ENCODE assay signal across 9 cellular contexts in the genomic region with DNA sequence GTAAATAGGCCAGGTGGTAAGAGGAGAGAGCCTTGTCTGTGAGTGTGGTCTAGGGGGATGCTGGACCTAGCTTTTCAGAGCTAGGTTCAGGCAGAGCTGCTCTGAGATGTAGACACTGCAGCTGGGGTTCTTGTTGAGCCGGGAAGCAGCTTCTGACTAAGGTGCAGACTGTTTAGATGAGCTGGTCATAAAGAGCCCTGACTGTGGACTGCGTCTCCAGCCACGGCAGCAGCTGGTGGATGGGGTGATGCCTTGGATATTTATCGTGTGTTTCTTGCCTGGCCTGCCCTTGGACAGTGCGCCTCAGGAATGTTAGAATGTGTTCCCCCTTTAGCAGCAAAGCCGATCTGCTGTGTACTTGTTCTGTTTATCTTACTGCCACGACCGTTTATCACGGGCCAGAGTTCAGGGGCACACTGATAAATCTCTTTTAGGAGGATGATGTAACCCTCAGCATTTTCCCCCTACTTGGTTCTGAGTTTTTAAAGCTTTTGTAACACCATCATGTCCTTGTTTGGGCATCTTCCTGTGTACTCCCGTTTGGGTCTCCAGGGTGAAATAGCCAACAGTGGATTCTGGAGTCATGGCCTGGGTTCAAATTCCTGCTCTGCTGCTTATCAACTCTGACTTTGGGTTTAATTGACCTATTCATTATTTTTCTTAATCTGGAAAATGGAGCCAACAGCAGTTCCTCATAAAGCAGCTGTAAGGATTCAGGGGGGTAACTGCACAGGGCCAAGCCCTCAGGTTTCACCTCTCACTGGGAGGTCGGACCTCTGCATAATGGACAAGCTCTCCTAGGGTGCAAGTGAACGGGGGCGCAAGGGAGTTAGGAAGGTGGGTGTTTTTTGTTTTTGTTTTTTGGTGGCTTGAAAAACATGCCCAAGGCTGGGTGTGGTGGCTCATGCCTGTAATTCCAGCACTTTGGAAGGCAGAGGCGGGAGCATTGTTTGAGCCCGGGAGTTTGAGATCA. TPM values are rescaled to one million over a fixed set of nuclear protein-coding genes. Genes with fewer than 3 reads are reported as not detected.
DNase-seq lines count a peak whose midpoint lies in the region; ATAC-seq, FAIRE-seq and TF ChIP-seq lines count a peak whose summit lies in the region.
"Had no signal": no experiment of that assay in that cellular context is flagged by ENCODE, and none has a peak within 500 bp of the region (broad histone marks: within the 10 kb centered on the region; RNA-seq: fewer than 3 reads in every experiment).

No MANE protein-coding gene starts in this region.

- ATAC-seq in GM12878, result no peak
- ATAC-seq in HG02763 (IDR thresholded peaks at IDR 0.05; ENCODE audit: unreplicated experiment), result no peak

- no peaks in the 10 kb centered on the region for H3K9me3 ChIP-seq in MG63
- H3K9me3 ChIP-seq in GM12878 (replicated peaks; ENCODE audit: control insufficient read depth, insufficient read depth, low read length), result no peaks in the 10 kb centered on the region
- no peaks in the 10 kb centered on the region for H3K9me3 ChIP-seq in transverse colon
- H3K9me3 ChIP-seq: HAP-1 had no signal

- TF ChIP-seq POLR2A in GM12878 (IDR thresholded peaks at IDR 0.05; ENCODE audit: low read depth, low read length) (no peak), transverse colon (IDR thresholded peaks at IDR 0.05) (peak; percentile 51)

- CTCF ChIA-PET in GM12878 (lab: Yijun Ruan, JAX), result interaction anchor here (2.2 kb wide), 1 partner anchor 18 kb away, joined by 10 read pairs; no protein-coding TSS in a partner anchor

- TF ChIP-seq RAD21 in GM12878 (IDR thresholded peaks at IDR 0.05; ENCODE audit: insufficient read depth, low read depth, low read length), result no peak

- H3K27me3 ChIP-seq in MG63 (no peaks in the 10 kb centered on the region), GM12878 (replicated peaks in 1 of 2; ENCODE audit: control insufficient read depth in 2 of 2, insufficient read depth in 2 of 2, low read length in 1 of 2) (no peaks in the 10 kb centered on the region), transverse colon (no peaks in the 10 kb centered on the region)

- no peaks in the 10 kb centered on the region for H3K79me2 ChIP-seq in GM12878 (ENCODE audit: control insufficient read depth, insufficient read depth, low read length)

- intact Hi-C loops in GM12878 (cut with micrococcal nuclease; ENCODE audit: unreplicated experiment) (no loop called here), transverse colon (cut with DNase I; ENCODE audit: low total_unique reads) (loop anchor here (10.0 kb wide), 2 partner anchors 45 to 1735 kb away; no protein-coding TSS in a partner anchor)

- SMC1A ChIA-PET in GM12878 (lab: Charles Lee; ENCODE audit: uncharacterized antibody, unreplicated experiment), result interaction anchor here (0.8 to 2.9 kb wide), 8 partner anchors 9 to 51 kb away, joined by 3 to 17 read pairs (median 3); no protein-coding TSS in a partner anchor

- FAIRE-seq in GM12878 (lab: Jason Lieb, UNC), result no peak

- H3K27ac ChIP-seq in GM12878 (ENCODE audit: control insufficient read depth, insufficient read depth) (no peak overlapping the region), transverse colon (peak overlapping the region; percentile 82)

- DNase-seq in MG63 (peak; percentile 75), GM12878 (ENCODE audit: low read depth, low spot score) (no peak), kidney tubule cell (ENCODE audit: low spot score) (peak; percentile 73), transverse colon (peak; percentile 64), ecto neural progenitor cell (ENCODE audit: low spot score) (no peak), SKM-1 (lab: John Stamatoyannopoulos, UW; ENCODE audit: unreplicated experiment) (no peak)
- DNase-seq: T-helper 9 cell had no signal

- WGBS in GM12878 (ENCODE audit: insufficient coverage, insufficient replicate concordance, low lambda C conversion rate, missing lambda C conversion rate), result 84% methylated on average over 15 of the region's 15 CpGs
- 53 to 55% methylated on average over 6 to 15 of the region's 15 CpGs for WGBS in transverse colon (ENCODE audit: low coverage in 1 of 2), 2 donors

- no peak overlapping the region for H2AFZ ChIP-seq in GM12878 (ENCODE audit: control insufficient read depth, low read depth, low read length)

- H4K20me1 ChIP-seq in GM12878 (ENCODE audit: control insufficient read depth, insufficient read depth), result no peaks in the 10 kb centered on the region

- RAD21 ChIA-PET in GM12878 (lab: Charles Lee; ENCODE audit: unreplicated experiment), result interaction anchor here (1.6 kb wide), 1 partner anchor 24 kb away, joined by 8 read pairs; no protein-coding TSS in a partner anchor

- POLR2A ChIA-PET in GM12878 (lab: Charles Lee), result interaction anchor here (1.5 kb wide), 1 partner anchor 11 kb away, joined by 5 read pairs; no protein-coding TSS in a partner anchor

- H3K4me3 ChIP-seq in MG63 (no peak overlapping the region), GM12878 (no peak overlapping the region), transverse colon (no peak overlapping the region)
- H3K4me3 ChIP-seq: HAP-1 had no signal

- BruUV-seq in GM12878 (replicated peaks; lab: Mats Ljungman, UMichigan), result no TSS peak

- no peaks in the 10 kb centered on the region for H3K4me1 ChIP-seq in GM12878 (ENCODE audit: control insufficient read depth, insufficient read depth, low read length)
- H3K4me1 ChIP-seq in transverse colon, result peaks cover 32 to 82% (median 55%) of the 10 kb centered on the region in 4 donors
- H3K4me1 ChIP-seq: HAP-1 had no signal

- H3K4me2 ChIP-seq in GM12878 (ENCODE audit: control insufficient read depth, insufficient read depth), result no peak overlapping the region

- in situ Hi-C loops in GM12878 (cut with MboI), result no loop called here
- in situ Hi-C loops in transverse colon (cut with MboI; ENCODE audit: low pct_ligation_motif_present in 1 of 4, low pct_unique_long_range_greater_than_20kb in 1 of 4, low sequenced_read_pairs in 3 of 4), result no loop called here

- no peak for TF ChIP-seq CTCF in GM12878 (IDR thresholded peaks at IDR 0.05 in 2 of 3, conservative IDR thresholded peaks at IDR 0.05 in 1 of 3; ENCODE audit: control insufficient read depth in 2 of 3, extremely low read depth in 1 of 3, insufficient read depth in 1 of 3, low read depth in 3 of 3, low read length in 3 of 3)
- TF ChIP-seq CTCF in transverse colon (IDR thresholded peaks at IDR 0.05), result no peak

- H3K9ac ChIP-seq in GM12878 (ENCODE audit: control insufficient read depth, insufficient read depth, low read length), result no peak overlapping the region

- H3K36me3 ChIP-seq in MG63, result peaks cover 5% of the 10 kb centered on the region
- no peaks in the 10 kb centered on the region for H3K36me3 ChIP-seq in GM12878 (ENCODE audit: control insufficient read depth in 2 of 2, insufficient read depth in 2 of 2, low read length in 1 of 2)
- no peaks in the 10 kb centered on the region for H3K36me3 ChIP-seq in transverse colon
- H3K36me3 ChIP-seq: HAP-1 had no signal

- no peak for TF ChIP-seq EP300 in GM12878 (IDR thresholded peaks at IDR 0.05; ENCODE audit: borderline replicate concordance in 1 of 2, control insufficient read depth in 1 of 2, low read depth in 2 of 2, low read length in 2 of 2)
- peak; percentile 93 for TF ChIP-seq EP300 in transverse colon (IDR thresholded peaks at IDR 0.05; ENCODE audit: low read depth)

TF ChIP-seq in GM12878, 131 proteins besides CTCF, POLR2A, EP300 and RAD21:
- TF ChIP-seq SRF (IDR thresholded peaks at IDR 0.05; ENCODE audit: low read depth in 2 of 2, low read length in 2 of 2) (peak; percentile 58 to 79; a peak in 3 of 4 replicates), DPF2 (IDR thresholded peaks at IDR 0.05) (no peak)
TF ChIP-seq in GM12878: peak in this region for 1.

RNA-seq across cellular contexts. Expression of gene FLNB, which starts 51.4 kb away (rescaled TPM):
- total RNA-seq in MG63 (2014; rRNA removed; shearing (Covaris generic); ENCODE audit: low replicate concordance), result 103 and 128 TPM in 2 replicates
- 317 and 324 TPM in 2 replicates for total RNA-seq in GM12878 (2013; cell fraction: nucleolus; rRNA removed)
- total RNA-seq in GM12878 (2014; rRNA removed) (41.3 and 44.1 TPM in 2 replicates), GM12878 (2014; rRNA removed; fragmentation: Illumina TruSeq; extraction: Trizol) (28.7 and 29.8 TPM in 2 replicates), GM12878 (2021) (51.8 and 58.1 TPM in 2 replicates), transverse colon (100 to 1,000 TPM; 282 to 707 (median 563) TPM)
- 21.1 TPM for polyA plus RNA-seq in GM12878 (2011; ENCODE audit: low read depth)
- polyA plus RNA-seq in GM12878 (2011; rRNA removed) (29.9 and 40.9 TPM in 2 replicates), GM12878 (2014; fragmentation: Illumina TruSeq; extraction: Trizol) (32.3 and 33.1 TPM in 2 replicates), GM12878 (2014; fragmentation: Nextera tagmentation; extraction: Ambion mirVana) (10 to 100 TPM; 13.6 to 15.8 TPM), GM12878 (2014; rRNA removed) (22.9 and 26.4 TPM in 2 replicates), GM12878 (2016; fragmentation: Nextera tagmentation; extraction: Ambion mirVana) (10 to 100 TPM; 18.9 to 20.3 TPM)
- polyA plus RNA-seq in GM12878 (2011; cell fraction: cytosol; rRNA removed), result 58.3 and 60.6 TPM in 2 replicates
- 205 and 415 TPM in 2 replicates for polyA plus RNA-seq in GM12878 (2011; cell fraction: nucleus; rRNA removed)
- polyA plus RNA-seq in GM12878 (2012), result 28.7 and 30.9 TPM in 2 replicates
- polyA minus RNA-seq in GM12878 (2011; rRNA and poly(A)+ RNA removed), result 153 and 195 TPM in 2 replicates
- polyA minus RNA-seq in GM12878 (2011; cell fraction: cytosol; rRNA and poly(A)+ RNA removed), result 90.3 and 94.3 TPM in 2 replicates
- polyA minus RNA-seq in GM12878 (2011; cell fraction: nucleus; rRNA and poly(A)+ RNA removed), result 105 and 299 TPM in 2 replicates

Comparison
In these comparisons a context has a peak if more than half of its experiments do, and no peak if none do; other contexts are left out.
1. DNase-seq: peak in MG63 (single experiment), kidney tubule cell (single experiment) and transverse colon (single experiment); none in GM12878 (single experiment), ecto neural progenitor cell (single experiment) and SKM-1 (single experiment).